In genomic region chr17:36181401-36182175, GRCh38 we compare ENCODE assay signal across 7 cellular contexts. TPM values are rescaled to one million over a fixed set of nuclear protein-coding genes. Genes with fewer than 3 reads are reported as not detected.
DNase-seq lines count a peak whose midpoint lies in the region; ATAC-seq and TF ChIP-seq lines count a peak whose summit lies in the region.
"Not testable (repeated sequence)": the region's sequence is repeated elsewhere in the genome, so short reads cannot be mapped to it uniquely, and the experiment has no call there.

No MANE protein-coding gene starts in this region.

- CTCF ChIA-PET in WTC11 (lab: Charles Lee) = not testable (repeated sequence)

- WGBS in H9 (ENCODE audit: extremely low coverage, insufficient read length, low lambda C conversion rate) = no CpG with 5 or more reads among the region's 7 CpGs

- not testable (repeated sequence) for H3K79me1 ChIP-seq in H9 (ENCODE audit: insufficient read depth, low read depth, low read length, poor library complexity, severe bottlenecking)

- H3T11ph ChIP-seq in H9 (ENCODE audit: low read length) = not testable (repeated sequence)

- H4K91ac ChIP-seq in H9 (ENCODE audit: insufficient read length, low read depth, low read length) = not testable (repeated sequence)

- not testable (repeated sequence) for H3K9me3 ChIP-seq in BLaER1 treated with 17β-estradiol and CSF1 and Interleukin-3, amounts not matched to agents 10 nM and 100 nM (replicated peaks in 1 of 11); H9 (ENCODE audit: control insufficient read depth, low read depth, low read length); osteoblast (ENCODE audit: low read depth, low read length)

- peaks cover 15% of the 10 kb centered on the region for H3K23me2 ChIP-seq in H9 (ENCODE audit: insufficient read length, low read depth, low read length, poor library complexity, severe bottlenecking)

- not testable (repeated sequence) for H3K9me3 Mint-ChIP-seq in H9; WTC11; central memory CD8-positive, alpha-beta T cell; naive B cell

- not testable (repeated sequence) for H2BK20ac ChIP-seq in H9 (ENCODE audit: low read depth, low read length, poor library complexity, severe bottlenecking)

- peaks cover 5 to 43% (median 38%) of the 10 kb centered on the region in 10 experiments; a peak in 19 of 20 replicates for H3K4me1 ChIP-seq in BLaER1 treated with 17β-estradiol and CSF1 and Interleukin-3, amounts not matched to agents 10 nM and 100 nM
- H3K4me1 ChIP-seq in H9 (ENCODE audit: insufficient read depth, low read length); osteoblast (ENCODE audit: insufficient read depth, low read length): not testable (repeated sequence)

- not testable (repeated sequence) for H3K79me2 ChIP-seq in H9 (ENCODE audit: insufficient read depth, low read length); osteoblast (ENCODE audit: insufficient read depth, low read length)

- H3K36me3 ChIP-seq in BLaER1 treated with 17β-estradiol and CSF1 and Interleukin-3, amounts not matched to agents 10 nM and 100 nM = peaks cover 0 to 13% (median 9%) of the 10 kb centered on the region in 11 experiments; a peak in 12 of 22 replicates
- H3K36me3 ChIP-seq in osteoblast (ENCODE audit: insufficient read depth, low read length) = not testable (repeated sequence)

- not testable (repeated sequence) for ATAC-seq in WTC11; central memory CD8-positive, alpha-beta T cell (replicated peaks; ENCODE audit: extremely low read depth, poor library complexity, severe bottlenecking); naive B cell (ENCODE audit: low read depth in 2 of 2)

- H2BK5ac ChIP-seq in H9 (ENCODE audit: insufficient read length, low read length) = not testable (repeated sequence)

- not testable (repeated sequence) for H3K56ac ChIP-seq in H9 (ENCODE audit: insufficient read length, low read depth, low read length)

- H2BK120ac ChIP-seq in H9 (ENCODE audit: low read depth, low read length, poor library complexity, severe bottlenecking) = not testable (repeated sequence)

- H3K14ac ChIP-seq in H9 (ENCODE audit: insufficient read depth, low read length) = not testable (repeated sequence)

- H3K27me3 Mint-ChIP-seq in H9 (ENCODE audit: low read depth) (peaks cover 42% of the 10 kb centered on the region), WTC11 (ENCODE audit: low read depth) (peaks cover 32% of the 10 kb centered on the region), naive B cell (peaks cover 23 to 44% (median 40%) of the 10 kb centered on the region in 3 donors)
- not testable (repeated sequence) for H3K27me3 Mint-ChIP-seq in central memory CD8-positive, alpha-beta T cell

- TF ChIP-seq CTCF in H9 (conservative IDR thresholded peaks at IDR 0.05); WTC11 (IDR thresholded peaks at IDR 0.05); osteoblast (IDR thresholded peaks at IDR 0.05; ENCODE audit: extremely low read depth, low read depth, low read length): not testable (repeated sequence)

- H3K23ac ChIP-seq in H9 (ENCODE audit: insufficient read length, low read depth, low read length) = not testable (repeated sequence)

- H2AFZ ChIP-seq in H9 (ENCODE audit: low read length); osteoblast (ENCODE audit: low read length): not testable (repeated sequence)

- H3K9ac ChIP-seq in BLaER1 treated with 17β-estradiol and CSF1 and Interleukin-3, amounts not matched to agents 10 nM and 100 nM; H9 (ENCODE audit: extremely low read depth, insufficient read length, low read length): not testable (repeated sequence)

- H3K4me3 ChIP-seq in BLaER1 treated with 17β-estradiol and CSF1 and Interleukin-3, amounts not matched to agents 10 nM and 100 nM; osteoblast (ENCODE audit: insufficient read depth, low read length): not testable (repeated sequence)

- H2AK5ac ChIP-seq in H9 (ENCODE audit: insufficient read length, low read length) = not testable (repeated sequence)

- not testable (repeated sequence) for H2BK15ac ChIP-seq in H9 (ENCODE audit: low read depth, low read length)

- H4K5ac ChIP-seq in H9 (ENCODE audit: insufficient read length, low read depth, low read length) = not testable (repeated sequence)

- not testable (repeated sequence) for H3K27ac Mint-ChIP-seq in H9; WTC11; central memory CD8-positive, alpha-beta T cell (ENCODE audit: low read depth)
- H3K27ac Mint-ChIP-seq in naive B cell = peak overlapping the region in 1 of 6 donors; percentile 69

- not testable (repeated sequence) for H3K4me1 Mint-ChIP-seq in H9, WTC11, naive B cell
- H3K4me1 Mint-ChIP-seq in central memory CD8-positive, alpha-beta T cell = peaks cover 26% of the 10 kb centered on the region

- H4K8ac ChIP-seq in H9 (replicated peaks; ENCODE audit: insufficient read length, low read depth, low read length) = not testable (repeated sequence)

- POLR2A ChIA-PET in WTC11 (lab: Charles Lee) = not testable (repeated sequence)

- H3K36me3 Mint-ChIP-seq in H9 (ENCODE audit: insufficient read depth in 1 of 3, low read depth in 3 of 3); WTC11; central memory CD8-positive, alpha-beta T cell (ENCODE audit: insufficient read depth); naive B cell: not testable (repeated sequence)

- H3K27ac ChIP-seq in BLaER1 treated with 17β-estradiol and CSF1 and Interleukin-3, amounts not matched to agents 10 nM and 100 nM; H9 (ENCODE audit: insufficient read length, low read depth, low read length); osteoblast (ENCODE audit: low read depth, low read length): not testable (repeated sequence)

- DNase-seq in H9 = peak; percentile 28
- DNase-seq in WTC11 (ENCODE audit: low spot score); central memory CD8-positive, alpha-beta T cell (ENCODE audit: low spot score in 2 of 2); naive B cell: not testable (repeated sequence)
- DNase-seq in epidermal melanocyte (ENCODE audit: insufficient read length, low spot score) = peak; percentile 12
- DNase-seq in osteoblast (ENCODE audit: insufficient read length, low spot score, missing footprints) = peak; percentile 25

- peak overlapping the region in 10 of 11 experiments; percentile 78 to 98 (median 92); a peak in 18 of 22 replicates for H3K4me2 ChIP-seq in BLaER1 treated with 17β-estradiol and CSF1 and Interleukin-3, amounts not matched to agents 10 nM and 100 nM
- not testable (repeated sequence) for H3K4me2 ChIP-seq in H9 (ENCODE audit: insufficient read depth, insufficient read length, low read length); osteoblast (ENCODE audit: insufficient read depth, low read length)

- H3K4me3 Mint-ChIP-seq in H9 = peak overlapping the region; percentile 72 to 84; a peak in 4 of 5 replicates
- H3K4me3 Mint-ChIP-seq in WTC11 = peak overlapping the region; percentile 72
- peak overlapping the region; percentile 91 for H3K4me3 Mint-ChIP-seq in central memory CD8-positive, alpha-beta T cell
- H3K4me3 Mint-ChIP-seq in naive B cell = peak overlapping the region in 5 of 8 donors; percentile 30 to 76 (median 59)

- not testable (repeated sequence) for H3K4ac ChIP-seq in H9 (ENCODE audit: low read depth, low read length)

- H2BK12ac ChIP-seq in H9 (ENCODE audit: insufficient read length, low read depth, low read length) = not testable (repeated sequence)

- H3K18ac ChIP-seq in H9 (ENCODE audit: insufficient read length, low read depth, low read length) = not testable (repeated sequence)

- peaks cover 0 to 31% (median 19%) of the 10 kb centered on the region in 11 experiments; a peak in 14 of 22 replicates for H3K27me3 ChIP-seq in BLaER1 treated with 17β-estradiol and CSF1 and Interleukin-3, amounts not matched to agents 10 nM and 100 nM
- H3K27me3 ChIP-seq in H9 (ENCODE audit: insufficient read depth, low read length); osteoblast (ENCODE audit: insufficient read depth, low read length): not testable (repeated sequence)

- not testable (repeated sequence) for H4K20me1 ChIP-seq in BLaER1 treated with 17β-estradiol and CSF1 and Interleukin-3, amounts not matched to agents 10 nM and 100 nM; H9 (ENCODE audit: control insufficient read depth, insufficient read depth, insufficient read length); osteoblast (ENCODE audit: insufficient read depth, low read length)

RNA-seq across cellular contexts. Expression of gene TBC1D3B, which starts 5.2 kb away (rescaled TPM):
- 5.5 and 8.8 TPM in 2 replicates for total RNA-seq in H9 (2021)
- 6.3 to 7.9 TPM (median 7.7 TPM) in 3 replicates for total RNA-seq in WTC11 (2021)
- polyA plus RNA-seq in naive B cell (ENCODE audit: low read depth in 6 of 6) = under 1 TPM in 1 of 6 donors, not detected in 5; 0.73 TPM
- total RNA-seq in osteoblast = 0.36 and 0.88 TPM in 2 replicates

RNA-seq across cellular contexts. Expression of gene CCL3L1, which starts 15.0 kb away (rescaled TPM):
- total RNA-seq in H9 (2021) (0.29 TPM in 1 of 2 replicates, not detected in the other), WTC11 (2021) (not detected in 3 replicates), osteoblast (not detected in 2 replicates)
- 1 to 10 TPM in 1 of 6 donors, under 1 TPM in 3, not detected in 2; 0.48 to 1.5 (median 0.71) TPM for polyA plus RNA-seq in naive B cell (ENCODE audit: low read depth in 6 of 6)

RNA-seq across cellular contexts. Expression of gene CCL4L2, which starts 29.3 kb away (rescaled TPM):
- not detected in 2 replicates for total RNA-seq in H9 (2021)
- total RNA-seq in WTC11 (2021) = 0.32 TPM in 1 of 3 replicates, not detected in the others
- polyA plus RNA-seq in naive B cell (ENCODE audit: low read depth in 6 of 6) = 1 to 10 TPM in 2 of 6 donors, not detected in 4; 1.6 to 6.6 TPM
- not detected in 2 replicates for total RNA-seq in osteoblast
